25 cellular contexts compared by ENCODE assay signal in genomic region chr9:2284770-2285169, GRCh38.
"Had no signal": no experiment of that assay in that cellular context is flagged by ENCODE, and none has a peak within 500 bp of the region (broad histone marks: within the 10 kb centered on the region; RNA-seq: fewer than 3 reads in every experiment).

No MANE protein-coding gene starts in this region.

- H3K27ac Mint-ChIP-seq: activated CD4-positive, alpha-beta memory T cell treated with anti-CD3 and anti-CD28 coated beads, Interleukin-2, amount 10 ng/mL, durations not matched to agents 7 days and 5 days; activated CD4-positive, alpha-beta T cell treated with anti-CD3 and anti-CD28 coated beads for 36 hours; activated naive CD4-positive, alpha-beta T cell treated with anti-CD3 and anti-CD28 coated beads for 36 hours; activated naive CD8-positive, alpha-beta T cell; activated T-helper 17 cell treated with anti-CD3 and anti-CD28 coated beads, Interleukin-2, amount 50 U/mL, for 72 hours had no signal

- H3K4me1 ChIP-seq: Peyer's patch had no signal

- H3K9ac ChIP-seq: SK-N-SH had no signal

- ATAC-seq: activated CD4-positive, alpha-beta T cell treated with anti-CD3 and anti-CD28 coated beads for 36 hours; activated T-helper 17 cell treated with anti-CD3 and anti-CD28 coated beads, Interleukin-2, amount 50 U/mL, for 72 hours had no signal

- H3K27me3 ChIP-seq: Peyer's patch, SJCRH30 had no signal

- H3K36me3 Mint-ChIP-seq: activated naive CD8-positive, alpha-beta T cell; brain had no signal

- H3K4me2 ChIP-seq: SK-N-SH had no signal

- H3K9me3 ChIP-seq: Peyer's patch, SJCRH30, SK-N-SH had no signal

- H3K27ac ChIP-seq: Peyer's patch, RWPE1, SJCRH30, VCaP had no signal

- H3K9me3 Mint-ChIP-seq: activated CD4-positive, alpha-beta memory T cell treated with anti-CD3 and anti-CD28 coated beads, Interleukin-2, amount 10 ng/mL, durations not matched to agents 7 days and 5 days; activated naive CD4-positive, alpha-beta T cell treated with anti-CD3 and anti-CD28 coated beads for 36 hours; activated T-helper 17 cell treated with anti-CD3 and anti-CD28 coated beads, Interleukin-2, amount 50 U/mL, for 72 hours; central memory CD8-positive, alpha-beta T cell had no signal

- FAIRE-seq: astrocyte had no signal

- H3K4me3 Mint-ChIP-seq: activated CD4-positive, alpha-beta memory T cell treated with anti-CD3 and anti-CD28 coated beads, Interleukin-2, amount 10 ng/mL, durations not matched to agents 7 days and 5 days; activated CD4-positive, alpha-beta T cell treated with anti-CD3 and anti-CD28 coated beads for 36 hours; activated naive CD4-positive, alpha-beta T cell treated with anti-CD3 and anti-CD28 coated beads for 36 hours; activated naive CD8-positive, alpha-beta T cell; activated T-helper 17 cell treated with anti-CD3 and anti-CD28 coated beads, Interleukin-2, amount 50 U/mL, for 72 hours; brain; central memory CD8-positive, alpha-beta T cell had no signal

- H3K4me3 ChIP-seq: Peyer's patch, SJCRH30 had no signal

- H3K36me3 ChIP-seq: Peyer's patch, SJCRH30 had no signal

- DNase-seq: activated CD4-positive, alpha-beta memory T cell treated with anti-CD3 and anti-CD28 coated beads, Interleukin-2, amount 10 ng/mL, durations not matched to agents 7 days and 5 days; activated CD4-positive, alpha-beta T cell treated with anti-CD3 and anti-CD28 coated beads for 36 hours; activated CD4-positive, alpha-beta T cell treated with anti-CD3 and anti-CD28 coated beads, Interleukin-2, amount 50 U/mL, for 1 hour; activated gamma-delta T cell; activated naive CD4-positive, alpha-beta T cell treated with anti-CD3 and anti-CD28 coated beads for 36 hours; activated T-cell treated with anti-CD3 and anti-CD28 coated beads for 4 hours; activated T-cell treated with anti-CD3 and anti-CD28 coated beads, Interleukin-2, amount 50 U/mL, for 48 hours; amygdala; NCI-H1048; NCI-H146; NCI-H187 treated with DMSO at 0.1 percent for 48 hours; NCI-H2081 treated with DMSO at 0.1 percent for 48 hours; NCI-H446; Peyer's patch; Right ventricle myocardium superior; SJCRH30; SK-N-SH; T-helper 1 cell had no signal

- H3K4me1 Mint-ChIP-seq: activated CD4-positive, alpha-beta memory T cell treated with anti-CD3 and anti-CD28 coated beads, Interleukin-2, amount 10 ng/mL, durations not matched to agents 7 days and 5 days; activated CD4-positive, alpha-beta T cell treated with anti-CD3 and anti-CD28 coated beads for 36 hours; activated T-helper 17 cell treated with anti-CD3 and anti-CD28 coated beads, Interleukin-2, amount 50 U/mL, for 72 hours; central memory CD8-positive, alpha-beta T cell had no signal
